38 cellular contexts compared by ENCODE assay signal in genomic region chr5:146071171-146071570, GRCh38. TPM values are rescaled to one million over a fixed set of nuclear protein-coding genes. Genes with fewer than 3 reads are reported as not detected.
"Had no signal": no experiment of that assay in that cellular context is flagged by ENCODE, and none has a peak within 500 bp of the region (broad histone marks: within the 10 kb centered on the region; RNA-seq: fewer than 3 reads in every experiment).

No MANE protein-coding gene starts in this region.

- H3K9me3 ChIP-seq: esophagus squamous epithelium, mucosa of descending colon, ovary, sigmoid colon, tibial artery had no signal

- ATAC-seq: left lobe of liver; mucosa of descending colon; stimulated activated memory B cell treated with anti-CD40 and anti-IgM and Interleukin-4, amounts not matched to agents 10 μg/mL and 1 μg/mL and 100 μg/mL, for 72 hours; stimulated activated naive CD8-positive, alpha-beta T cell treated with anti-CD3 and anti-CD28 coated beads, Interleukin-15, amount 100 ng/mL, for 72 hours had no signal

- H3K27ac Mint-ChIP-seq: activated CD4-positive, alpha-beta memory T cell treated with anti-CD3 and anti-CD28 coated beads for 36 hours; activated CD4-positive, alpha-beta T cell treated with anti-CD3 and anti-CD28 coated beads, Interleukin-2, amount 10 ng/mL, durations not matched to agents 24 days and 14 days; activated naive CD4-positive, alpha-beta T cell treated with anti-CD3 and anti-CD28 coated beads, Interleukin-2, amount 10 ng/mL, durations not matched to agents 7 days and 5 days; activated naive CD8-positive, alpha-beta T cell treated with anti-CD3 and anti-CD28 coated beads, Interleukin-2, amount 10 ng/mL, durations not matched to agents 7 days and 5 days; dendritic cell treated with granulocyte-macrophage colony-stimulating factor and Interleukin-4, amounts not matched to agents 40 ng/mL and 50 ng/mL, for 4 days; immature natural killer cell; progenitor cell of endocrine pancreas; stimulated activated memory B cell treated with anti-CD40 and anti-IgM and Interleukin-4, amounts not matched to agents 10 μg/mL and 1 μg/mL and 100 μg/mL, for 72 hours; stimulated activated naive CD8-positive, alpha-beta T cell treated with anti-CD3 and anti-CD28 coated beads, Interleukin-15, amount 100 ng/mL, for 72 hours had no signal

- H3K4me2 ChIP-seq: smooth muscle cell had no signal

- H3K36me3 Mint-ChIP-seq: activated CD4-positive, alpha-beta memory T cell treated with anti-CD3 and anti-CD28 coated beads for 36 hours; activated naive CD4-positive, alpha-beta T cell treated with anti-CD3 and anti-CD28 coated beads, Interleukin-2, amount 10 ng/mL, durations not matched to agents 7 days and 5 days; activated naive CD8-positive, alpha-beta T cell treated with anti-CD3 and anti-CD28 coated beads, Interleukin-2, amount 10 ng/mL, durations not matched to agents 7 days and 5 days; immature natural killer cell; stimulated activated memory B cell treated with anti-CD40 and anti-IgM and Interleukin-4, amounts not matched to agents 10 μg/mL and 1 μg/mL and 100 μg/mL, for 72 hours had no signal

- H3K9me3 Mint-ChIP-seq: activated CD4-positive, alpha-beta memory T cell treated with anti-CD3 and anti-CD28 coated beads for 36 hours; activated CD4-positive, alpha-beta T cell treated with anti-CD3 and anti-CD28 coated beads, Interleukin-2, amount 10 ng/mL, durations not matched to agents 24 days and 14 days; activated naive CD4-positive, alpha-beta T cell treated with anti-CD3 and anti-CD28 coated beads, Interleukin-2, amount 10 ng/mL, durations not matched to agents 7 days and 5 days; activated naive CD8-positive, alpha-beta T cell treated with anti-CD3 and anti-CD28 coated beads, Interleukin-2, amount 10 ng/mL, durations not matched to agents 7 days and 5 days; central memory CD8-positive, alpha-beta T cell; dendritic cell treated with granulocyte-macrophage colony-stimulating factor and Interleukin-4, amounts not matched to agents 40 ng/mL and 50 ng/mL, for 4 days; stimulated activated memory B cell treated with anti-CD40 and anti-IgM and Interleukin-4, amounts not matched to agents 10 μg/mL and 1 μg/mL and 100 μg/mL, for 72 hours; stimulated activated naive CD8-positive, alpha-beta T cell treated with anti-CD3 and anti-CD28 coated beads, Interleukin-15, amount 100 ng/mL, for 72 hours had no signal

- DNase-seq: activated CD4-positive, alpha-beta memory T cell treated with anti-CD3 and anti-CD28 coated beads for 36 hours; activated CD4-positive, alpha-beta T cell treated with anti-CD3 and anti-CD28 coated beads, Interleukin-2, amount 10 ng/mL, durations not matched to agents 24 days and 14 days; activated CD4-positive, CD25-positive, alpha-beta regulatory T cell treated with anti-CD3 and anti-CD28 coated beads, Interleukin-2, amount 50 U/mL, for 72 hours; activated CD8-positive, alpha-beta memory T cell treated with anti-CD3 and anti-CD28 coated beads, Interleukin-2, amount 50 U/mL, for 4 hours; activated gamma-delta T cell; activated naive CD4-positive, alpha-beta T cell treated with anti-CD3 and anti-CD28 coated beads, Interleukin-2, amount 10 ng/mL, durations not matched to agents 7 days and 5 days; activated naive CD8-positive, alpha-beta T cell treated with anti-CD3 and anti-CD28 coated beads, Interleukin-2, amount 10 ng/mL, durations not matched to agents 7 days and 5 days; activated T-cell treated with anti-CD3 and anti-CD28 coated beads, Interleukin-2, amount 50 U/mL, for 1 hour; brain microvascular endothelial cell; effector CD4-positive, alpha-beta T cell; esophagus squamous epithelium; foreskin melanocyte; hippocampal formation; immature natural killer cell; mucosa of descending colon; ovary; sigmoid colon; stimulated activated CD4-positive, alpha-beta T cell treated with anti-CD3 and anti-CD28 coated beads, Interleukin-1b, Interleukin-23, amount 100 ng/mL, for 48 hours; stimulated activated CD4-positive, alpha-beta T cell treated with anti-CD3 and anti-CD28 coated beads, Interleukin-4, amount 100 ng/mL, for 4 hours; stimulated activated CD8-positive, alpha-beta memory T cell treated with anti-CD3 and anti-CD28 coated beads, Interleukin-4, amount 100 ng/mL, for 48 hours; stimulated activated naive CD8-positive, alpha-beta T cell treated with anti-CD3 and anti-CD28 coated beads, Interleukin-15, amount 100 ng/mL, for 72 hours; substantia nigra; T-helper 2 cell; tibial artery had no signal

- H3K27me3 Mint-ChIP-seq: central memory CD8-positive, alpha-beta T cell; dendritic cell treated with granulocyte-macrophage colony-stimulating factor and Interleukin-4, amounts not matched to agents 40 ng/mL and 50 ng/mL, for 4 days had no signal

- H3K4me3 Mint-ChIP-seq: activated CD4-positive, alpha-beta memory T cell treated with anti-CD3 and anti-CD28 coated beads for 36 hours; activated CD4-positive, alpha-beta T cell treated with anti-CD3 and anti-CD28 coated beads, Interleukin-2, amount 10 ng/mL, durations not matched to agents 24 days and 14 days; activated naive CD4-positive, alpha-beta T cell treated with anti-CD3 and anti-CD28 coated beads, Interleukin-2, amount 10 ng/mL, durations not matched to agents 7 days and 5 days; activated naive CD8-positive, alpha-beta T cell treated with anti-CD3 and anti-CD28 coated beads, Interleukin-2, amount 10 ng/mL, durations not matched to agents 7 days and 5 days; central memory CD8-positive, alpha-beta T cell; dendritic cell treated with granulocyte-macrophage colony-stimulating factor and Interleukin-4, amounts not matched to agents 40 ng/mL and 50 ng/mL, for 4 days; immature natural killer cell; stimulated activated memory B cell treated with anti-CD40 and anti-IgM and Interleukin-4, amounts not matched to agents 10 μg/mL and 1 μg/mL and 100 μg/mL, for 72 hours; stimulated activated naive CD8-positive, alpha-beta T cell treated with anti-CD3 and anti-CD28 coated beads, Interleukin-15, amount 100 ng/mL, for 72 hours had no signal

- H3K4me1 Mint-ChIP-seq: activated CD4-positive, alpha-beta T cell treated with anti-CD3 and anti-CD28 coated beads, Interleukin-2, amount 10 ng/mL, durations not matched to agents 24 days and 14 days; activated naive CD4-positive, alpha-beta T cell treated with anti-CD3 and anti-CD28 coated beads, Interleukin-2, amount 10 ng/mL, durations not matched to agents 7 days and 5 days; central memory CD8-positive, alpha-beta T cell; immature natural killer cell; stimulated activated memory B cell treated with anti-CD40 and anti-IgM and Interleukin-4, amounts not matched to agents 10 μg/mL and 1 μg/mL and 100 μg/mL, for 72 hours; stimulated activated naive CD8-positive, alpha-beta T cell treated with anti-CD3 and anti-CD28 coated beads, Interleukin-15, amount 100 ng/mL, for 72 hours had no signal

- H3K27ac ChIP-seq: brain microvascular endothelial cell, epithelial cell of prostate, esophagus squamous epithelium, ovary, sigmoid colon, tibial artery had no signal

- H3K36me3 ChIP-seq: brain microvascular endothelial cell, ovary, sigmoid colon, tibial artery had no signal

- H3K4me3 ChIP-seq: esophagus squamous epithelium, lung, mucosa of descending colon, ovary, sigmoid colon, smooth muscle cell, tibial artery had no signal

- H3K4me1 ChIP-seq: sigmoid colon had no signal

- FAIRE-seq: astrocyte, endometrium had no signal

- H3K27me3 ChIP-seq: brain microvascular endothelial cell, esophagus squamous epithelium, ovary, tibial artery had no signal

RNA-seq across cellular contexts. Expression of gene PLAC8L1, which starts 34.2 kb away (rescaled TPM):
- total RNA-seq: esophagus squamous epithelium, glomerular endothelial cell, kidney epithelial cell, left lobe of liver, myocyte, renal cortical epithelial cell, smooth muscle cell had no signal
- polyA plus RNA-seq: immature natural killer cell, ovary had no signal
